27 cellular contexts compared by ENCODE assay signal in the genomic region with DNA sequence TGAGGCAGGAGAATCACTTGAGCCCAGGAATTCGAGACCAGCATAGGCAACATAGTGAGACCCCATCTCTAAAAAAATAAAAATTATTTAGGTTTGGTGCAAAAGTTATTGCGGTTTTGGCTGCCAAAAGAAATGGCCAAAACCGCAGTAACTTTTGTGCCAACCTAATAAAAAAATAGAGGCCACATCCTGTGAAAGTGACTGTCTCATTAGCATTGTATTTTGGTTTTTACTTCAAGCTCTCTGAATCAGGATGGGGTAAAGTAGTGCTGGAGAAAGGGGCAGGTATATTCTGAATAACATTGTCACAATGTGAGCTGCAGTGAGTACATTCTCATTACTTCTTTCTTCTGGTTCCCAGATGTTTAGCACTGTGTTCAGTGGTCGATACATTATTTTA. TPM values are rescaled to one million over a fixed set of nuclear protein-coding genes. Genes with fewer than 3 reads are reported as not detected.
DNase-seq lines count a peak whose midpoint lies in the region; ATAC-seq and TF ChIP-seq lines count a peak whose summit lies in the region.
"Had no signal": no experiment of that assay in that cellular context is flagged by ENCODE, and none has a peak within 500 bp of the region (broad histone marks: within the 10 kb centered on the region; RNA-seq: fewer than 3 reads in every experiment).

No MANE protein-coding gene starts in this region.

- H3K27ac Mint-ChIP-seq in natural killer cell, result no peak overlapping the region
- no peak overlapping the region for H3K27ac Mint-ChIP-seq in natural killer cell treated with Interleukin-12 subunit alpha and Interleukin-12 subunit beta and Interleukin-15 and Interleukin-18, amount 100 ng/mL, for 72 hours
- H3K27ac Mint-ChIP-seq in effector memory CD8-positive, alpha-beta T cell, result no peak overlapping the region
- H3K27ac Mint-ChIP-seq in activated T-cell treated with anti-CD3 and anti-CD28 coated beads, Interleukin-2, amount 50 U/mL, for 72 hours, result no peak overlapping the region

- H3K4me1 Mint-ChIP-seq in natural killer cell, result peaks cover 18% of the 10 kb centered on the region in 2 donors
- H3K4me1 Mint-ChIP-seq in natural killer cell treated with Interleukin-12 subunit alpha and Interleukin-12 subunit beta and Interleukin-15 and Interleukin-18, amount 100 ng/mL, for 72 hours (ENCODE audit: low read depth in 2 of 2), result peaks cover 10 to 15% of the 10 kb centered on the region in 2 donors
- H3K4me1 Mint-ChIP-seq in effector memory CD8-positive, alpha-beta T cell (ENCODE audit: low read depth in 2 of 2), result peaks cover 13 to 19% of the 10 kb centered on the region in 2 donors
- H3K4me1 Mint-ChIP-seq in activated T-cell treated with anti-CD3 and anti-CD28 coated beads, Interleukin-2, amount 50 U/mL, for 72 hours (ENCODE audit: low read depth), result no peaks in the 10 kb centered on the region

- TF ChIP-seq CTCF in natural killer cell (IDR thresholded peaks at IDR 0.05), result no peak
- TF ChIP-seq CTCF in gastrocnemius medialis (IDR thresholded peaks at IDR 0.05 in 4 of 5, conservative IDR thresholded peaks at IDR 0.05 in 1 of 5), result no peak

- H3K4me3 Mint-ChIP-seq in natural killer cell, result peak overlapping the region; percentile 2
- no peak overlapping the region for H3K4me3 Mint-ChIP-seq in natural killer cell treated with Interleukin-12 subunit alpha and Interleukin-12 subunit beta and Interleukin-15 and Interleukin-18, amount 100 ng/mL, for 72 hours
- no peak overlapping the region for H3K4me3 Mint-ChIP-seq in effector memory CD8-positive, alpha-beta T cell
- no peak overlapping the region for H3K4me3 Mint-ChIP-seq in activated T-cell treated with anti-CD3 and anti-CD28 coated beads, Interleukin-2, amount 50 U/mL, for 72 hours
- H3K4me3 Mint-ChIP-seq: CD4-positive, alpha-beta memory T cell had no signal

- peaks cover 22 to 26% of the 10 kb centered on the region in 2 donors for H3K4me1 ChIP-seq in gastrocnemius medialis
- H3K4me1 ChIP-seq: Caco-2 had no signal

- H3K36me3 Mint-ChIP-seq in natural killer cell, result no peaks in the 10 kb centered on the region
- peaks cover 3% of the 10 kb centered on the region for H3K36me3 Mint-ChIP-seq in natural killer cell treated with Interleukin-12 subunit alpha and Interleukin-12 subunit beta and Interleukin-15 and Interleukin-18, amount 100 ng/mL, for 72 hours
- H3K36me3 Mint-ChIP-seq in effector memory CD8-positive, alpha-beta T cell (ENCODE audit: insufficient read depth), result peaks cover 22% of the 10 kb centered on the region
- H3K36me3 Mint-ChIP-seq in activated T-cell treated with anti-CD3 and anti-CD28 coated beads, Interleukin-2, amount 50 U/mL, for 72 hours (ENCODE audit: insufficient read depth in 2 of 2), result peaks cover 4 to 6% of the 10 kb centered on the region in 2 donors

- no peak for TF ChIP-seq POLR2A in gastrocnemius medialis (IDR thresholded peaks at IDR 0.05)

- ATAC-seq in natural killer cell, result peak; percentile 32 to 64 (median 63)
- ATAC-seq in natural killer cell treated with Interleukin-12 subunit alpha and Interleukin-12 subunit beta and Interleukin-15 and Interleukin-18, amount 100 ng/mL, for 72 hours, result no peak
- peak; percentile 57 for ATAC-seq in effector memory CD8-positive, alpha-beta T cell (replicated peaks)
- no peak for ATAC-seq in gastrocnemius medialis
- no peak for ATAC-seq in HG02981 (IDR thresholded peaks at IDR 0.05; ENCODE audit: unreplicated experiment)
- no peak for ATAC-seq in activated T-cell treated with anti-CD3 and anti-CD28 coated beads, Interleukin-2, amount 50 U/mL, for 72 hours (replicated peaks in 1 of 2)
- ATAC-seq: GM12878, Panc1 had no signal

- peaks cover 0 to 96% of the 10 kb centered on the region in 2 donors for H3K36me3 ChIP-seq in gastrocnemius medialis

- H3K9me3 Mint-ChIP-seq in natural killer cell, result no peaks in the 10 kb centered on the region
- no peaks in the 10 kb centered on the region for H3K9me3 Mint-ChIP-seq in natural killer cell treated with Interleukin-12 subunit alpha and Interleukin-12 subunit beta and Interleukin-15 and Interleukin-18, amount 100 ng/mL, for 72 hours
- H3K9me3 Mint-ChIP-seq in effector memory CD8-positive, alpha-beta T cell, result no peaks in the 10 kb centered on the region
- H3K9me3 Mint-ChIP-seq in activated T-cell treated with anti-CD3 and anti-CD28 coated beads, Interleukin-2, amount 50 U/mL, for 72 hours, result no peaks in the 10 kb centered on the region
- H3K9me3 Mint-ChIP-seq: CD4-positive, alpha-beta memory T cell had no signal

- H3K27me3 Mint-ChIP-seq in natural killer cell (ENCODE audit: low read depth in 2 of 2), result peaks cover 19 to 25% of the 10 kb centered on the region in 2 donors
- peaks cover 11 to 28% of the 10 kb centered on the region in 2 donors for H3K27me3 Mint-ChIP-seq in natural killer cell treated with Interleukin-12 subunit alpha and Interleukin-12 subunit beta and Interleukin-15 and Interleukin-18, amount 100 ng/mL, for 72 hours
- H3K27me3 Mint-ChIP-seq in effector memory CD8-positive, alpha-beta T cell, result peaks cover 3 to 14% of the 10 kb centered on the region in 2 donors
- H3K27me3 Mint-ChIP-seq in activated T-cell treated with anti-CD3 and anti-CD28 coated beads, Interleukin-2, amount 50 U/mL, for 72 hours (ENCODE audit: low read depth), result no peaks in the 10 kb centered on the region
- H3K27me3 Mint-ChIP-seq: CD4-positive, alpha-beta memory T cell had no signal

- no peaks in the 10 kb centered on the region for H3K9me3 ChIP-seq in gastrocnemius medialis
- H3K9me3 ChIP-seq: Caco-2 had no signal

- DNase-seq in natural killer cell (no peak), gastrocnemius medialis (no peak), ureter (ENCODE audit: low spot score) (no peak)
- no peak for DNase-seq in natural killer cell treated with Interleukin-12 subunit alpha and Interleukin-12 subunit beta and Interleukin-15 and Interleukin-18, amount 100 ng/mL, for 72 hours (ENCODE audit: low spot score)
- no peak for DNase-seq in effector memory CD8-positive, alpha-beta T cell
- DNase-seq in activated T-cell treated with anti-CD3 and anti-CD28 coated beads, Interleukin-2, amount 50 U/mL, for 72 hours, result no peak
- DNase-seq: 8988T; ACHN; C1 segment of cervical spinal cord; Caco-2; CD4-positive, alpha-beta memory T cell; DMS79; EL; GDM1; IMR-90; NCI-H1092; NCI-H1417 treated with DMSO at 0.1 percent for 48 hours; NCI-H1694 treated with DMSO at 0.1 percent for 48 hours; NCI-H2081; NCI-H2227 treated with DMSO at 0.1 percent for 48 hours; NCI-H69; SHP77 treated with DMSO at 0.1 percent for 48 hours had no signal

- in situ Hi-C loops in gastrocnemius medialis (cut with MboI; ENCODE audit: low sequenced_read_pairs in 4 of 4), result loop anchor here in 2 of 4 donors (25.0 kb wide), 2 partner anchors 157 to 693 kb away; no protein-coding TSS in a partner anchor

- intact Hi-C loops in natural killer cell (cut with micrococcal nuclease), result no loop called here
- intact Hi-C loops in gastrocnemius medialis (cut with DNase I; ENCODE audit: low total_unique reads), result no loop called here

- H3K4me3 ChIP-seq in gastrocnemius medialis, result no peak overlapping the region
- H3K4me3 ChIP-seq: GM12878 had no signal

- peak overlapping the region in 3 of 4 donors; percentile 59 to 78 (median 76) for H3K27ac ChIP-seq in gastrocnemius medialis
- H3K27ac ChIP-seq: KMS-11, RWPE1 had no signal

- no peaks in the 10 kb centered on the region for H3K27me3 ChIP-seq in gastrocnemius medialis

RNA-seq across cellular contexts. Expression of gene ATP6V0A1, which starts 36.0 kb away (rescaled TPM):
- total RNA-seq in natural killer cell, result 10 to 100 TPM in 1 of 3 donors, 1 to 10 TPM in 2; 4.8 to 33.5 (median 7.5) TPM
- total RNA-seq in natural killer cell treated with Interleukin-12 subunit alpha and Interleukin-12 subunit beta and Interleukin-15 and Interleukin-18, amount 100 ng/mL, for 72 hours, result 10 to 100 TPM in 1 of 2 donors, 1 to 10 TPM in 1; 6.7 to 13.9 TPM
- total RNA-seq in gastrocnemius medialis, result 100 to 1,000 TPM in 2 of 4 donors, 10 to 100 TPM in 2; 65.3 to 138 (median 95.3) TPM
- 67.1 TPM for total RNA-seq in ureter
- 10 to 100 TPM; 22.1 TPM for total RNA-seq in activated T-cell treated with anti-CD3 and anti-CD28 coated beads, Interleukin-2, amount 50 U/mL, for 72 hours

RNA-seq across cellular contexts. Expression of gene NAGLU, which starts 41.4 kb away (rescaled TPM):
- 10 to 100 TPM; 34.8 to 44.3 (median 36.4) TPM for total RNA-seq in natural killer cell
- 10 to 100 TPM; 18.1 to 19.3 TPM for total RNA-seq in natural killer cell treated with Interleukin-12 subunit alpha and Interleukin-12 subunit beta and Interleukin-15 and Interleukin-18, amount 100 ng/mL, for 72 hours
- total RNA-seq in gastrocnemius medialis, result 10 to 100 TPM; 16.4 to 30.1 (median 24.1) TPM
- 33.1 TPM for total RNA-seq in ureter
- 1 to 10 TPM; 9.4 to 9.8 TPM for total RNA-seq in activated T-cell treated with anti-CD3 and anti-CD28 coated beads, Interleukin-2, amount 50 U/mL, for 72 hours

RNA-seq across cellular contexts. Expression of gene HSD17B1, which starts 58.0 kb away (rescaled TPM):
- total RNA-seq in natural killer cell (1 to 10 TPM in 2 of 3 donors, under 1 TPM in 1; 0.68 to 1.6 (median 1.2) TPM), gastrocnemius medialis (under 1 TPM in 3 of 4 donors, not detected in 1; 0.33 to 0.66 (median 0.47) TPM), ureter (3.6 TPM)
- 1 to 10 TPM in 1 of 2 donors, under 1 TPM in 1; 0.71 to 1.6 TPM for total RNA-seq in natural killer cell treated with Interleukin-12 subunit alpha and Interleukin-12 subunit beta and Interleukin-15 and Interleukin-18, amount 100 ng/mL, for 72 hours
- 1 to 10 TPM; 1.3 to 1.8 TPM for total RNA-seq in activated T-cell treated with anti-CD3 and anti-CD28 coated beads, Interleukin-2, amount 50 U/mL, for 72 hours

Comparison
In these comparisons a context has a peak if more than half of its experiments do, and no peak if none do; other contexts are left out.
1. ATAC-seq: peak in natural killer cell (3 of 3) and effector memory CD8-positive, alpha-beta T cell (single experiment); none in natural killer cell treated with Interleukin-12 subunit alpha and Interleukin-12 subunit beta and Interleukin-15 and Interleukin-18, amount 100 ng/mL, for 72 hours (0 of 2), gastrocnemius medialis (0 of 2), HG02981 (single experiment) and activated T-cell treated with anti-CD3 and anti-CD28 coated beads, Interleukin-2, amount 50 U/mL, for 72 hours (0 of 2).